22 cellular contexts compared by ENCODE assay signal in the genomic region with DNA sequence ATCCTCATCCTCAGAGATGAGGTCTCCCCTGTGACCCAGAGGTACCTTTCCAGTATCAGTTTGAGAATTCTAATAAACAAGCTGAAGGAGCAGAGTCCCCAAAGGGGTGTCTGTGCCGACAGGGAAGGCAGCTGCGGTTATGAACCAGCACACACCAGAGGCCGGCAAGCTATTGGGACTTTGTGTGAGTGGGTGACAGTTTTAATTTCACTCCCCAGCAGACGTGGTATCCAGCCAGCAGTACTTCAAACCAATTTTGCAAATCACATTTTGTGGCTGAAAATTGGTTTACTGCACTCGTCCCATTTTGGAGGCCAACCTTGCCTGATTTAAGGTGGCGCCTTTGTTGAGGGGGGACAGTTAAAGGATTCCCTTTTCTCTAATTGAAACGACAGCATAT.
DNase-seq lines count a peak whose midpoint lies in the region; TF ChIP-seq lines count a peak whose summit lies in the region.
"Had no signal": no experiment of that assay in that cellular context is flagged by ENCODE, and none has a peak within 500 bp of the region (broad histone marks: within the 10 kb centered on the region; RNA-seq: fewer than 3 reads in every experiment).

No MANE protein-coding gene starts in this region.

- no peaks in the 10 kb centered on the region for H3K79me1 ChIP-seq in mesenchymal stem cell (replicated peaks; ENCODE audit: low read length, poor library complexity, severe bottlenecking)

- TF ChIP-seq CTCF in lower leg skin (IDR thresholded peaks at IDR 0.05), result no peak
- TF ChIP-seq CTCF in spleen (IDR thresholded peaks at IDR 0.05 in 8 of 11, conservative IDR thresholded peaks at IDR 0.05 in 3 of 11), result no peak

- H2BK12ac ChIP-seq in mesenchymal stem cell (ENCODE audit: low read length in 2 of 2), result no peak overlapping the region

- H2BK15ac ChIP-seq in mesenchymal stem cell (ENCODE audit: low read depth, poor library complexity, severe bottlenecking), result no peak overlapping the region

- H3K4ac ChIP-seq in mesenchymal stem cell (ENCODE audit: low read depth in 1 of 2, low read length in 2 of 2), result no peak overlapping the region

- no peak overlapping the region for H4K91ac ChIP-seq in mesenchymal stem cell (ENCODE audit: low read length)

- H3K23ac ChIP-seq in mesenchymal stem cell (ENCODE audit: low read length in 2 of 2), result no peak overlapping the region

- H3K4me3 ChIP-seq in mesenchymal stem cell (ENCODE audit: insufficient read depth in 1 of 2, low read depth in 1 of 2, low read length in 2 of 2), result no peak overlapping the region
- no peak overlapping the region for H3K4me3 ChIP-seq in lower leg skin (ENCODE audit: low read depth, poor library complexity, severe bottlenecking)
- no peak overlapping the region for H3K4me3 ChIP-seq in spleen
- H3K4me3 ChIP-seq: BLaER1, GM12878 had no signal

- H3K4me1 ChIP-seq in mesenchymal stem cell (ENCODE audit: control insufficient read depth, insufficient read depth, low read depth, low read length) (peaks cover 2% of the 10 kb centered on the region), spleen (no peaks in the 10 kb centered on the region)
- H3K4me1 ChIP-seq: BE2C, BLaER1 had no signal

- no peak overlapping the region for H3K14ac ChIP-seq in mesenchymal stem cell (ENCODE audit: low read length in 2 of 2)

- TF ChIP-seq POLR2A in lower leg skin (IDR thresholded peaks at IDR 0.05) (no peak), spleen (IDR thresholded peaks at IDR 0.05) (no peak)

- no peak overlapping the region for H4K8ac ChIP-seq in mesenchymal stem cell (ENCODE audit: low read length)

- H3K9ac ChIP-seq in mesenchymal stem cell (ENCODE audit: low read length), result no peak overlapping the region
- H3K9ac ChIP-seq: BLaER1 had no signal

- H2AK5ac ChIP-seq in mesenchymal stem cell (ENCODE audit: low read length, severe bottlenecking), result peak overlapping the region; percentile 57

- H3K9me3 ChIP-seq in mesenchymal stem cell (ENCODE audit: control insufficient read depth, low read length) (peaks cover 4% of the 10 kb centered on the region), spleen (peaks cover 0 to 18% (median 11%) of the 10 kb centered on the region in 8 donors)
- H3K9me3 ChIP-seq: BE2C, BLaER1 had no signal

- H3K18ac ChIP-seq in mesenchymal stem cell (ENCODE audit: low read depth in 1 of 2, low read length in 2 of 2), result no peak overlapping the region

- DNase-seq in SK-N-DZ (ENCODE audit: low spot score), result peak; percentile 64
- no peak for DNase-seq in mesenchymal stem cell
- no peak for DNase-seq in lower leg skin (ENCODE audit: low spot score in 2 of 2)
- no peak for DNase-seq in central memory CD4-positive, alpha-beta T cell
- no peak for DNase-seq in spleen
- DNase-seq: 8988T; ACHN; BE2C; C1 segment of cervical spinal cord; CD4-positive, alpha-beta memory T cell; CD4-positive, CD25-positive, alpha-beta regulatory T cell; CD8-positive, alpha-beta memory T cell; COR-L47; DMS 273 treated with DMSO at 0.1 percent for 48 hours; DMS153; DMS53; DMS79; DND-41; EL; GDM1 had no signal

- H3K27ac ChIP-seq in mesenchymal stem cell (ENCODE audit: low read length, poor library complexity, severe bottlenecking) (no peak overlapping the region), spleen (no peak overlapping the region)
- H3K27ac ChIP-seq: BLaER1 had no signal

- no peaks in the 10 kb centered on the region for H3K36me3 ChIP-seq in mesenchymal stem cell (ENCODE audit: control insufficient read depth in 1 of 2, insufficient read depth in 2 of 2, low read depth in 1 of 2, low read length in 2 of 2)
- H3K36me3 ChIP-seq in spleen, result no peaks in the 10 kb centered on the region
- H3K36me3 ChIP-seq: BE2C, BLaER1 had no signal

- no peak overlapping the region for H2BK120ac ChIP-seq in mesenchymal stem cell (ENCODE audit: low read depth, low read length)

- no peak overlapping the region for H2BK5ac ChIP-seq in mesenchymal stem cell (ENCODE audit: low read depth, low read length, poor library complexity, severe bottlenecking)

- intact Hi-C loops in lower leg skin (cut with DNase I; ENCODE audit: low total_unique reads), result no loop called here
- intact Hi-C loops in spleen (cut with DNase I; ENCODE audit: low total_unique reads), result no loop called here

- H2AFZ ChIP-seq in mesenchymal stem cell (ENCODE audit: low read depth, low read length), result no peak overlapping the region

- H3K27me3 ChIP-seq in mesenchymal stem cell (ENCODE audit: control insufficient read depth in 1 of 2, insufficient read depth in 1 of 2, low read length in 2 of 2) (no peaks in the 10 kb centered on the region), spleen (replicated peaks in 1 of 7) (no peaks in the 10 kb centered on the region)
- H3K27me3 ChIP-seq: BE2C, BLaER1 had no signal

- H3K4me2 ChIP-seq in mesenchymal stem cell (ENCODE audit: low read length, poor library complexity, severe bottlenecking), result no peak overlapping the region
- H3K4me2 ChIP-seq: BLaER1 had no signal

- 100% methylated on average over 5 of the region's 7 CpGs for WGBS in mesenchymal stem cell
- 86 to 87% methylated on average over 7 of the region's 7 CpGs for WGBS in lower leg skin, 2 donors
- WGBS in spleen, 5 donors, result 82 to 95% (median 90%) methylated on average over 7 of the region's 7 CpGs
